8 cellular contexts compared by ENCODE assay signal in genomic region chr3:151210676-151211381, GRCh38. TPM values are rescaled to one million over a fixed set of nuclear protein-coding genes. Genes with fewer than 3 reads are reported as not detected.
DNase-seq lines count a peak whose midpoint lies in the region; ATAC-seq and TF ChIP-seq lines count a peak whose summit lies in the region.

No MANE protein-coding gene starts in this region.

- 0 out of 2 replicates have a peak, but pooled peaks cover 2% of the 10 kb centered on the region for H3K9me1 ChIP-seq in IMR-90 (ENCODE audit: insufficient read depth, low read length)

- CTCF ChIA-PET in IMR-90 (lab: Yijun Ruan, JAX) (interaction anchor here (0.6 to 1.1 kb wide), 4 partner anchors 8 to 43 kb away, joined by 3 to 4 read pairs (median 4); partner anchors contain the start of gene GPR171), MCF 10A (lab: Yijun Ruan, JAX) (interaction anchor here (0.6 to 0.7 kb wide), 3 partner anchors 9 to 1285 kb away, joined by 3 to 4 read pairs (median 3); no protein-coding TSS in a partner anchor)

- H3K27me3 ChIP-seq in IMR-90 (ENCODE audit: control insufficient read depth, insufficient read depth, low read length), result no peaks in the 10 kb centered on the region
- H3K27me3 ChIP-seq in neuronal stem cell (ENCODE audit: control insufficient read depth in 3 of 3, insufficient read depth in 3 of 3, low read depth in 1 of 3, low read length in 3 of 3), result no peaks in the 10 kb centered on the region

- H2BK20ac ChIP-seq in IMR-90 (ENCODE audit: low read depth, low read length), result no peak overlapping the region

- no peak overlapping the region for H2BK15ac ChIP-seq in IMR-90 (ENCODE audit: low read depth, low read length)
- H2BK15ac ChIP-seq in neuronal stem cell (ENCODE audit: low read length), result no peak overlapping the region

- H3K9me3 ChIP-seq in IMR-90 (ENCODE audit: control insufficient read depth, insufficient read depth, low read length), result no peaks in the 10 kb centered on the region
- H3K9me3 ChIP-seq in neuronal stem cell (replicated peaks in 1 of 2; ENCODE audit: control insufficient read depth in 2 of 2, insufficient read depth in 1 of 2, low read depth in 1 of 2, low read length in 2 of 2), result no peaks in the 10 kb centered on the region

- peak; percentile 93 for ATAC-seq in GM18868 (IDR thresholded peaks at IDR 0.05; ENCODE audit: unreplicated experiment)
- no peak for ATAC-seq in IMR-90 (ENCODE audit: low read depth)
- no peak for ATAC-seq in GM19328 (IDR thresholded peaks at IDR 0.05; ENCODE audit: unreplicated experiment)
- no peak for ATAC-seq in HG03378 (IDR thresholded peaks at IDR 0.05; ENCODE audit: unreplicated experiment)

- H3K4me3 ChIP-seq in IMR-90 (ENCODE audit: insufficient read depth, low read depth, low read length) (no peak overlapping the region), cardiac fibroblast (replicated peaks in 1 of 2; ENCODE audit: low read depth in 2 of 2, low read length in 2 of 2) (no peak overlapping the region), neuronal stem cell (ENCODE audit: low read length in 2 of 2) (no peak overlapping the region)

- H3K9me3 Mint-ChIP-seq in MCF 10A (ENCODE audit: unreplicated experiment), result no peaks in the 10 kb centered on the region

- no peaks in the 10 kb centered on the region for H3K36me3 ChIP-seq in IMR-90 (ENCODE audit: control insufficient read depth, insufficient read depth, low read length)
- no peaks in the 10 kb centered on the region for H3K36me3 ChIP-seq in neuronal stem cell (replicated peaks in 1 of 2; ENCODE audit: control insufficient read depth in 2 of 2, insufficient read depth in 2 of 2, low read length in 2 of 2)

- H2BK5ac ChIP-seq in IMR-90 (ENCODE audit: low read depth, low read length, poor library complexity, severe bottlenecking), result no peak overlapping the region
- no peak overlapping the region for H2BK5ac ChIP-seq in neuronal stem cell (ENCODE audit: low read length)

- no peaks in the 10 kb centered on the region for H3K4me1 Mint-ChIP-seq in MCF 10A (ENCODE audit: insufficient read depth, unreplicated experiment)

- H2BK12ac ChIP-seq in neuronal stem cell (ENCODE audit: low read length), result no peak overlapping the region

- H4K5ac ChIP-seq in IMR-90 (ENCODE audit: low read depth, low read length), result no peak overlapping the region

- no peak for TF ChIP-seq POLR2A in IMR-90 (IDR thresholded peaks at IDR 0.05; ENCODE audit: low read depth, low read length)

- H2BK120ac ChIP-seq in IMR-90 (ENCODE audit: low read depth, low read length), result no peak overlapping the region
- no peak overlapping the region for H2BK120ac ChIP-seq in neuronal stem cell (ENCODE audit: low read depth, low read length)

- H4K8ac ChIP-seq in IMR-90 (ENCODE audit: low read depth in 2 of 2, low read length in 2 of 2), result no peak overlapping the region
- no peak overlapping the region for H4K8ac ChIP-seq in neuronal stem cell (ENCODE audit: low read depth, low read length)

- H3K27ac Mint-ChIP-seq in MCF 10A (ENCODE audit: low read depth, unreplicated experiment), result no peak overlapping the region

- H2AFZ ChIP-seq in IMR-90 (replicated peaks; ENCODE audit: low read length, poor library complexity) (no peak overlapping the region), neuronal stem cell (ENCODE audit: low read length) (no peak overlapping the region)

- H3K36me3 Mint-ChIP-seq in MCF 10A (ENCODE audit: insufficient read depth, unreplicated experiment), result no peaks in the 10 kb centered on the region

- DNase-seq in AG09319 (ENCODE audit: extremely low read depth, low read depth) (no peak), IMR-90 (no peak), cardiac fibroblast (ENCODE audit: low read depth in 2 of 2) (peak; percentile 25 to 45), MCF 10A (ENCODE audit: unreplicated experiment) (no peak), neuronal stem cell (ENCODE audit: low spot score) (no peak)

- H3K27ac ChIP-seq in IMR-90 (ENCODE audit: insufficient read depth, low read length) (no peak overlapping the region), neuronal stem cell (replicated peaks; ENCODE audit: low read length) (no peak overlapping the region)

- TF ChIP-seq RAD21 in IMR-90 (IDR thresholded peaks at IDR 0.05; ENCODE audit: low read length), result no peak

- no peaks in the 10 kb centered on the region for H3K79me1 ChIP-seq in IMR-90 (ENCODE audit: low read depth in 1 of 2, low read length in 2 of 2)
- no peaks in the 10 kb centered on the region for H3K79me1 ChIP-seq in neuronal stem cell (ENCODE audit: low read depth, low read length)

- H3K27me3 Mint-ChIP-seq in MCF 10A (ENCODE audit: insufficient read depth, unreplicated experiment), result no peaks in the 10 kb centered on the region

- POLR2A ChIA-PET in IMR-90 (lab: Charles Lee; ENCODE audit: unreplicated experiment) (no interaction called here), MCF 10A (lab: Yijun Ruan, JAX) (no interaction called here)

- H3K4me3 Mint-ChIP-seq in MCF 10A (ENCODE audit: unreplicated experiment), result no peak overlapping the region

- BruUV-seq in IMR-90 (replicated peaks; lab: Mats Ljungman, UMichigan) (no TSS peak), MCF 10A (replicated peaks; lab: Mats Ljungman, UMichigan) (no TSS peak)

- peak; percentile 1; the same call in 1 of the 2 replicates for TF ChIP-seq CTCF in AG09319 (IDR thresholded peaks at IDR 0.05; ENCODE audit: low read depth, low read length)
- TF ChIP-seq CTCF in IMR-90 (conservative IDR thresholded peaks at IDR 0.05; ENCODE audit: low read depth, low read length), result no peak
- peak; percentile 31 for TF ChIP-seq CTCF in cardiac fibroblast (IDR thresholded peaks at IDR 0.05; ENCODE audit: low read depth, low read length)
- no peak for TF ChIP-seq CTCF in MCF 10A (IDR thresholded peaks at IDR 0.05; ENCODE audit: unreplicated experiment)

- H4K20me1 ChIP-seq in IMR-90 (ENCODE audit: insufficient read depth, low read length), result no peaks in the 10 kb centered on the region

- no peak overlapping the region for H3K14ac ChIP-seq in IMR-90 (replicated peaks; ENCODE audit: low read depth, low read length)
- no peak overlapping the region for H3K14ac ChIP-seq in neuronal stem cell (ENCODE audit: low read length)

- no peak overlapping the region; the same call in 1 of the 2 replicates for H3K4me2 ChIP-seq in IMR-90 (ENCODE audit: low read depth, low read length)
- no peak overlapping the region for H3K4me2 ChIP-seq in neuronal stem cell (ENCODE audit: insufficient read depth, low read length, poor library complexity, severe bottlenecking)

- H2AK9ac ChIP-seq in IMR-90 (replicated peaks; ENCODE audit: low read depth, low read length, poor library complexity), result no peak overlapping the region

- WGBS in IMR-90 (ENCODE audit: extremely low coverage in 2 of 2, insufficient read length in 1 of 2), 2 experiments, result 60% methylated on average over 2 of the region's 4 CpGs; no CpG with 5 or more reads in 1 of the 2 experiments
- WGBS in neuronal stem cell (ENCODE audit: extremely low coverage in 2 of 2, insufficient read length in 2 of 2, insufficient replicate concordance in 1 of 2), 2 donors, result no CpG with 5 or more reads among the region's 4 CpGs

- intact Hi-C loops in IMR-90 (cut with micrococcal nuclease) (no loop called here), MCF 10A (cut with micrococcal nuclease) (no loop called here)

- H3K4me1 ChIP-seq in IMR-90 (ENCODE audit: control insufficient read depth, insufficient read depth, low read length) (peaks cover 2% of the 10 kb centered on the region; the same call in 1 of the 2 replicates), neuronal stem cell (ENCODE audit: control insufficient read depth in 2 of 2, insufficient read depth in 1 of 2, low read depth in 1 of 2, low read length in 2 of 2) (peaks cover 0 to 4% of the 10 kb centered on the region in 2 donors)

- H4K91ac ChIP-seq in IMR-90 (ENCODE audit: insufficient read depth, low read depth, low read length) (no peak overlapping the region), neuronal stem cell (ENCODE audit: low read depth, low read length, poor library complexity) (no peak overlapping the region)

- no peak overlapping the region for H2AK5ac ChIP-seq in IMR-90 (ENCODE audit: low read depth, low read length)
- H2AK5ac ChIP-seq in neuronal stem cell (ENCODE audit: low read depth, low read length), result no peak overlapping the region

- H3K23ac ChIP-seq in IMR-90 (ENCODE audit: low read depth, low read length) (no peak overlapping the region), neuronal stem cell (ENCODE audit: low read depth, low read length, poor library complexity) (no peak overlapping the region)

- H3K18ac ChIP-seq in IMR-90 (ENCODE audit: low read depth, low read length) (no peak overlapping the region), neuronal stem cell (ENCODE audit: low read length) (no peak overlapping the region)

- no peak overlapping the region for H3K56ac ChIP-seq in IMR-90 (ENCODE audit: extremely low read depth, insufficient read depth, low read length)

- dilution Hi-C loops in IMR-90 (cut with HindIII; ENCODE audit: low sequenced_read_pairs, unreplicated experiment), result no loop called here

- in situ Hi-C loops in IMR-90 (cut with MboI; ENCODE audit: low sequenced_read_pairs), result no loop called here

- H3K9ac ChIP-seq in IMR-90 (ENCODE audit: low read depth, low read length) (no peak overlapping the region), neuronal stem cell (ENCODE audit: low read depth, low read length, poor library complexity) (no peak overlapping the region)

- no peak overlapping the region for H3K4ac ChIP-seq in IMR-90 (ENCODE audit: low read depth, low read length)
- H3K4ac ChIP-seq in neuronal stem cell (ENCODE audit: low read length), result no peak overlapping the region

TF ChIP-seq in IMR-90, 13 proteins besides CTCF, POLR2A, EP300 and RAD21:
- no peak for TF ChIP-seq CHD1 (IDR thresholded peaks at IDR 0.05; ENCODE audit: low read depth, low read length)
- TF ChIP-seq CEBPB (IDR thresholded peaks at IDR 0.05; ENCODE audit: low read depth, low read length), result 0 out of 2 replicates have a peak, but pooled peaks have one; percentile 2

RNA-seq across cellular contexts. Expression of gene GPR171, which starts 7.8 kb away (rescaled TPM):
- total RNA-seq in IMR-90 (2012; rRNA removed), result not detected in 2 replicates
- polyA plus RNA-seq in IMR-90 (2012; rRNA removed), result not detected in 2 replicates
- not detected in 2 replicates for polyA plus RNA-seq in IMR-90 (2012; cell fraction: cytosol; rRNA removed)
- polyA plus RNA-seq in IMR-90 (2012; cell fraction: nucleus; rRNA removed; ENCODE audit: low replicate concordance), result not detected in 2 replicates
- not detected in 2 replicates for total RNA-seq in MCF 10A (2022)
- not detected for polyA plus RNA-seq in neuronal stem cell (2013, experiment 1 of 2)
- polyA plus RNA-seq in neuronal stem cell (2013, experiment 2 of 2), result not detected

Comparison
In these comparisons a context has a peak if more than half of its experiments do, and no peak if none do; other contexts are left out.
1. DNase-seq: peak in cardiac fibroblast (2 of 2); none in AG09319 (single experiment), IMR-90 (single experiment), MCF 10A (single experiment) and neuronal stem cell (single experiment).
2. CTCF ChIP-seq: peak in AG09319 (single experiment) and cardiac fibroblast (single experiment); none in IMR-90 (single experiment) and MCF 10A (single experiment).